8 cellular contexts compared by ENCODE assay signal in the genomic region with DNA sequence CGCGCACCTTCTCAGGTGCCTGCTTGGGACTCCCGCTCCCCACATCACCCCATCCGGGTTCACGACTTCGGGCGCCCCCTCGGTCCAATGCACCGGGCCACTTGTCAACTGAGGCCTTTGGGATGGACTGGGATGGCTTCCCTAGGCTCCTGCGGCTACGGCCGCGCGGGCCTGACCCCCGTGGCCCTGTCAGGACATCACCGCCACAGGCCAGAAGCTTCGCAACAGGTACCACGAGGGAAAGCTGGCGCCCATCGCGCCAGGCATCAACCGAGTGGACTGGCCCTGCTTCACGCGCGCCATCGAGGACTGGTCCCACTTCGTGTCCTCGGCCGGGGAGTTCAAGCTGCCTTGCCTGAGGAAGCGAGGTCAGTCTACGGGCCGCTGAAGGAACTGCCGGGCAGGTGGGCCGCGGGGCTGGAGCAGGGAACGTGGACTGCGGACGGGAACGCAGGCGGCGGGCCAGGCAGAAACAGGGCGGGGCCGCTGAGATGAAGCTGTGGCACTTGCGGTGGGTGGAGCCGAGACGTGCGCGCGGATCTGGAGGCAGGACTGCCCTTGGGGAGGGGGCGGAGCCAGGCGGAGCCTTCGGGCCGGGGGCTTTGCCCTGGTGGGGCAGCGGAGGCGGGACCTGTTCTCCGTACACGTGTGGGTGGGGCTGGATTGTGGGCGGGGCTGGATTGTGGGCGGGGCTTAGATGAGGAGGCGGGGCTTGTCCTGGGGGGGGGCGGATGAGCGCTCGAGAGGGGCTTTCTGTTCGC. TPM values are rescaled to one million over a fixed set of nuclear protein-coding genes. Genes with fewer than 3 reads are reported as not detected.
DNase-seq lines count a peak whose midpoint lies in the region; ATAC-seq and TF ChIP-seq lines count a peak whose summit lies in the region.

No MANE protein-coding gene starts in this region.

- CTCF ChIA-PET in CD8-positive, alpha-beta T cell (lab: Charles Lee) = interaction anchor here (3.2 kb wide), 1 partner anchor 15 kb away, joined by 8 read pairs; no protein-coding TSS in a partner anchor

- peak overlapping the region; percentile 83 for H3K4me3 ChIP-seq in CD8-positive, alpha-beta T cell (ENCODE audit: low read depth, low read length)
- H3K4me3 ChIP-seq in H7 (ENCODE audit: insufficient read depth, low read depth, low read length) = peak overlapping the region; percentile 74
- H3K4me3 ChIP-seq in NT2/D1 (ENCODE audit: insufficient read length, low read depth) = peak overlapping the region; percentile 66
- H3K4me3 ChIP-seq in suprapubic skin = peak overlapping the region; percentile 53

- TF ChIP-seq EP300 in suprapubic skin (IDR thresholded peaks at IDR 0.05) = no peak

- peak overlapping the region; percentile 37 for H3K27ac Mint-ChIP-seq in CD8-positive, alpha-beta T cell

- H3K36me3 ChIP-seq in CD8-positive, alpha-beta T cell (ENCODE audit: insufficient read depth, low read length) = no peaks in the 10 kb centered on the region
- no peaks in the 10 kb centered on the region for H3K36me3 ChIP-seq in H7 (replicated peaks; ENCODE audit: control insufficient read depth, insufficient read depth, low read length)
- no peaks in the 10 kb centered on the region for H3K36me3 ChIP-seq in NT2/D1 (ENCODE audit: insufficient read depth, insufficient read length, low read length)
- no peaks in the 10 kb centered on the region for H3K36me3 ChIP-seq in suprapubic skin

- no peaks in the 10 kb centered on the region for H3K36me3 Mint-ChIP-seq in CD8-positive, alpha-beta T cell

- TF ChIP-seq CTCF in CD8-positive, alpha-beta T cell (IDR thresholded peaks at IDR 0.05) = no peak
- no peak for TF ChIP-seq CTCF in suprapubic skin (IDR thresholded peaks at IDR 0.05)

- H3K4me1 ChIP-seq in CD8-positive, alpha-beta T cell (ENCODE audit: insufficient read depth, low read length) = peaks cover 12% of the 10 kb centered on the region
- H3K4me1 ChIP-seq in NT2/D1 (ENCODE audit: insufficient read depth, insufficient read length) (peaks cover 9% of the 10 kb centered on the region), suprapubic skin (peaks cover 17% of the 10 kb centered on the region)

- peak overlapping the region; percentile 88 for H3K4me3 Mint-ChIP-seq in CD8-positive, alpha-beta T cell

- peak overlapping the region; percentile 36 for H3K27ac ChIP-seq in CD8-positive, alpha-beta T cell (ENCODE audit: low read depth, low read length)
- H3K27ac ChIP-seq in suprapubic skin = no peak overlapping the region

- WGBS in suprapubic skin = 20% methylated on average over 23 of the region's 64 CpGs

- POLR2A ChIA-PET in CD8-positive, alpha-beta T cell (lab: Charles Lee) = interaction anchor here (1.8 kb wide), 1 partner anchor 16 kb away, joined by 9 read pairs; the partner anchor contains the start of genes USB1 and ZNF319

- no peak for TF ChIP-seq POLR2A in suprapubic skin (IDR thresholded peaks at IDR 0.05)

- H3K27me3 Mint-ChIP-seq in CD8-positive, alpha-beta T cell (ENCODE audit: low read depth) = no peaks in the 10 kb centered on the region

- peak overlapping the region; percentile 81 for H3K9ac ChIP-seq in NT2/D1 (ENCODE audit: insufficient read length, low read depth)

- H3K9me3 Mint-ChIP-seq in CD8-positive, alpha-beta T cell = no peaks in the 10 kb centered on the region

- H3K9me3 ChIP-seq in CD8-positive, alpha-beta T cell (ENCODE audit: low read length) = no peaks in the 10 kb centered on the region
- H3K9me3 ChIP-seq in NT2/D1 (ENCODE audit: insufficient read depth, low read length) (no peaks in the 10 kb centered on the region), suprapubic skin (no peaks in the 10 kb centered on the region)

- intact Hi-C loops in CD8-positive, alpha-beta T cell (cut with DNase I, micrococcal nuclease) = loop anchor here (1.0 to 10.0 kb wide), 6 partner anchors 17 to 520 kb away; partner anchors contain the start of genes KATNB1 (in 2 of the 2), USB1 (in 2 of the 2), CFAP20 (in 1 of the 2) and MMP15 (in 1 of the 2)

- no peaks in the 10 kb centered on the region for H3K27me3 ChIP-seq in CD8-positive, alpha-beta T cell (ENCODE audit: insufficient read depth, low read length)
- H3K27me3 ChIP-seq in H7 (ENCODE audit: control insufficient read depth, insufficient read depth, low read length) (peaks cover 28% of the 10 kb centered on the region), NT2/D1 (ENCODE audit: insufficient read depth, insufficient read length) (peaks cover 40% of the 10 kb centered on the region), suprapubic skin (no peaks in the 10 kb centered on the region)

- DNase-seq in CD8-positive, alpha-beta T cell = peak; percentile 81 to 93 (median 88)
- peak; percentile 100 for DNase-seq in H7
- peak; percentile 93 for DNase-seq in NT2/D1 (ENCODE audit: low read depth, low spot score)
- peak; percentile 83 for DNase-seq in activated gamma-delta T cell (lab: John Stamatoyannopoulos, UW)
- DNase-seq in germinal center (ENCODE audit: low spot score) = peak; percentile 91
- peak in 29 of 56 donors; percentile 13 to 83 (median 38) for DNase-seq in nucleus accumbens (lab: John Stamatoyannopoulos, UW)
- peak; percentile 89 to 90 for DNase-seq in suprapubic skin (ENCODE audit: low spot score in 2 of 2)
- no peak for DNase-seq in DMS153 (lab: John Stamatoyannopoulos, UW)

- ATAC-seq in CD8-positive, alpha-beta T cell = peak; percentile 96

- H3K4me1 Mint-ChIP-seq in CD8-positive, alpha-beta T cell (ENCODE audit: low read depth) = peaks cover 16% of the 10 kb centered on the region

RNA-seq across cellular contexts. Expression of gene CNGB1, which starts 13.7 kb away (rescaled TPM):
- total RNA-seq in CD8-positive, alpha-beta T cell = not detected
- not detected in 2 replicates for total RNA-seq in H7 (2014; rRNA removed; shearing (Covaris generic))
- under 1 TPM in 1 of 4 donors, not detected in 3; 0.08 TPM for total RNA-seq in suprapubic skin

RNA-seq across cellular contexts. Expression of gene ZNF319, which starts 15.8 kb away (rescaled TPM):
- 1 to 10 TPM; 8.0 to 9.4 TPM for total RNA-seq in CD8-positive, alpha-beta T cell
- 3.1 and 3.4 TPM in 2 replicates for total RNA-seq in H7 (2014; rRNA removed; shearing (Covaris generic))
- 10 to 100 TPM in 3 of 4 donors, 1 to 10 TPM in 1; 4.2 to 16.6 (median 11.6) TPM for total RNA-seq in suprapubic skin

RNA-seq across cellular contexts. Expression of gene USB1, which starts 16.6 kb away (rescaled TPM):
- 10 to 100 TPM; 24.7 to 27.9 TPM for total RNA-seq in CD8-positive, alpha-beta T cell
- total RNA-seq in H7 (2014; rRNA removed; shearing (Covaris generic)) = 20.0 and 23.9 TPM in 2 replicates
- total RNA-seq in suprapubic skin = 10 to 100 TPM; 16.1 to 36.5 (median 19.8) TPM

RNA-seq across cellular contexts. Expression of gene MMP15, which starts 40.9 kb away (rescaled TPM):
- total RNA-seq in CD8-positive, alpha-beta T cell = under 1 TPM; 0.19 to 0.92 TPM
- total RNA-seq in H7 (2014; rRNA removed; shearing (Covaris generic)) = 58.2 and 60.7 TPM in 2 replicates
- total RNA-seq in suprapubic skin = 1 to 10 TPM; 5.7 to 10.0 (median 8.2) TPM
